In genomic region chr20:10696650-10697049, GRCh38 we compare ENCODE assay signal across 8 cellular contexts. TPM values are rescaled to one million over a fixed set of nuclear protein-coding genes. Genes with fewer than 3 reads are reported as not detected.
DNase-seq lines count a peak whose midpoint lies in the region; ATAC-seq and TF ChIP-seq lines count a peak whose summit lies in the region.

No MANE protein-coding gene starts in this region.

- H3K27ac Mint-ChIP-seq in endothelial cell (ENCODE audit: unreplicated experiment): no peak overlapping the region

- no peak overlapping the region for H3K4me3 ChIP-seq in cardiac muscle cell

- intact Hi-C loops in cardiac septum (cut with DNase I): no loop called here

- H3K36me3 Mint-ChIP-seq in endothelial cell (ENCODE audit: low read depth, unreplicated experiment): no peaks in the 10 kb centered on the region

- peak overlapping the region; percentile 22 for H3K27ac ChIP-seq in cardiac muscle cell

- peaks cover 39% of the 10 kb centered on the region for H3K4me1 Mint-ChIP-seq in endothelial cell (ENCODE audit: unreplicated experiment)

- ATAC-seq in stimulated activated naive CD8-positive, alpha-beta T cell treated with anti-CD3 and anti-CD28 coated beads, Interleukin-15, Interleukin-2, amounts not matched to agents 100 U/mL and 50 U/mL, for 24 hours: no peak
- ATAC-seq in HG03439 (IDR thresholded peaks at IDR 0.05; ENCODE audit: unreplicated experiment): no peak

- H3K9me3 Mint-ChIP-seq in endothelial cell (ENCODE audit: unreplicated experiment): no peaks in the 10 kb centered on the region

- no peak overlapping the region for H3K4me3 Mint-ChIP-seq in endothelial cell (ENCODE audit: unreplicated experiment)

- no peaks in the 10 kb centered on the region for H3K27me3 ChIP-seq in cardiac muscle cell

- peak; percentile 59 for TF ChIP-seq CTCF in cardiac muscle cell (IDR thresholded peaks at IDR 0.05; ENCODE audit: low read depth, low read length)
- TF ChIP-seq CTCF in endothelial cell (IDR thresholded peaks at IDR 0.05; ENCODE audit: unreplicated experiment): peak; percentile 74

- peaks cover 4% of the 10 kb centered on the region for H3K27me3 Mint-ChIP-seq in endothelial cell (ENCODE audit: unreplicated experiment)

- no peak for DNase-seq in cardiac muscle cell (ENCODE audit: low read depth in 1 of 2, low spot score in 1 of 2)
- DNase-seq in cardiac septum (ENCODE audit: low spot score): no peak
- DNase-seq in NAMALWA (ENCODE audit: low spot score): peak; percentile 43
- DNase-seq in endothelial cell (ENCODE audit: low spot score): no peak
- DNase-seq in stimulated activated naive CD8-positive, alpha-beta T cell treated with anti-CD3 and anti-CD28 coated beads, Interleukin-15, Interleukin-2, amounts not matched to agents 100 U/mL and 50 U/mL, for 24 hours: peak; percentile 16
- DNase-seq in hippocampal formation (lab: John Stamatoyannopoulos, UW): no peak
- no peak for DNase-seq in EL

- no peaks in the 10 kb centered on the region for H3K36me3 ChIP-seq in cardiac muscle cell

- H3K9me3 ChIP-seq in cardiac muscle cell (ENCODE audit: low read depth): no peaks in the 10 kb centered on the region

- H3K4me1 ChIP-seq in cardiac muscle cell (ENCODE audit: low read depth): peaks cover 5% of the 10 kb centered on the region

RNA-seq across cellular contexts. Expression of gene JAG1, which starts 22.9 kb away (rescaled TPM):
- total RNA-seq in cardiac muscle cell (45.3 and 53.2 TPM in 2 replicates), cardiac septum (42.1 TPM), endothelial cell (ENCODE audit: unreplicated experiment) (172 TPM)
- polyA plus RNA-seq in cardiac muscle cell: 18.3 and 21.3 TPM in 2 replicates

Comparison
In these comparisons a context has a peak if more than half of its experiments do, and no peak if none do; other contexts are left out.
1. DNase-seq: peak in NAMALWA (single experiment) and stimulated activated naive CD8-positive, alpha-beta T cell treated with anti-CD3 and anti-CD28 coated beads, Interleukin-15, Interleukin-2, amounts not matched to agents 100 U/mL and 50 U/mL, for 24 hours (single experiment); none in cardiac muscle cell (0 of 2), cardiac septum (single experiment), endothelial cell (single experiment), hippocampal formation (0 of 2) and EL (single experiment).